ENCODE assay signal across 7 cellular contexts in genomic region chr2:63840081-63840784, GRCh38. TPM values are rescaled to one million over a fixed set of nuclear protein-coding genes. Genes with fewer than 3 reads are reported as not detected.
DNase-seq lines count a peak whose midpoint lies in the region; ATAC-seq and TF ChIP-seq lines count a peak whose summit lies in the region.

No MANE protein-coding gene starts in this region.

- H3K27ac ChIP-seq in gastrocnemius medialis, result peak overlapping the region; percentile 94 to 99 (median 98)

- H3K27me3 ChIP-seq in gastrocnemius medialis, result no peaks in the 10 kb centered on the region

- H3K4me3 Mint-ChIP-seq in activated CD8-positive, alpha-beta T cell treated with anti-CD3 and anti-CD28 coated beads, Interleukin-2, amount 10 ng/mL, durations not matched to agents 7 days and 5 days, result peak overlapping the region; percentile 98

- TF ChIP-seq CTCF in GM12865 (IDR thresholded peaks at IDR 0.05; ENCODE audit: insufficient read depth, low read depth, low read length, missing control alignments) (no peak), GM20000 (IDR thresholded peaks at IDR 0.05; ENCODE audit: extremely low read depth, missing control alignments) (no peak), gastrocnemius medialis (IDR thresholded peaks at IDR 0.05 in 4 of 5, conservative IDR thresholded peaks at IDR 0.05 in 1 of 5) (no peak)

- DNase-seq in GM12865 (ENCODE audit: low read depth), result peak; percentile 40
- DNase-seq in GM20000 (ENCODE audit: low spot score), result peak; percentile 20
- peak; percentile 28 for DNase-seq in activated CD8-positive, alpha-beta T cell treated with anti-CD3 and anti-CD28 coated beads, Interleukin-2, amount 10 ng/mL, durations not matched to agents 7 days and 5 days
- no peak for DNase-seq in left cardiac atrium
- peak in 1 of 2 donors; percentile 25 for DNase-seq in gastrocnemius medialis
- no peak for DNase-seq in cerebellum (ENCODE audit: low spot score)

- POLR2A ChIA-PET in activated CD8-positive, alpha-beta T cell treated with anti-CD3 and anti-CD28 coated beads, Interleukin-2, amount 10 ng/mL, durations not matched to agents 7 days and 5 days (lab: Charles Lee), result interaction anchor here (0.6 to 7.0 kb wide), 13 partner anchors 8 to 383 kb away, joined by 3 to 315 read pairs (median 4); partner anchors contain the start of genes MDH1 and WDPCP

- peaks cover 37% of the 10 kb centered on the region for H3K36me3 Mint-ChIP-seq in activated CD8-positive, alpha-beta T cell treated with anti-CD3 and anti-CD28 coated beads, Interleukin-2, amount 10 ng/mL, durations not matched to agents 7 days and 5 days (ENCODE audit: low read depth)

- peaks cover 39 to 41% of the 10 kb centered on the region in 2 donors for H3K4me1 ChIP-seq in gastrocnemius medialis

- peaks cover 2% of the 10 kb centered on the region for H3K27me3 Mint-ChIP-seq in activated CD8-positive, alpha-beta T cell treated with anti-CD3 and anti-CD28 coated beads, Interleukin-2, amount 10 ng/mL, durations not matched to agents 7 days and 5 days (ENCODE audit: low read depth)

- no peaks in the 10 kb centered on the region for H3K9me3 Mint-ChIP-seq in activated CD8-positive, alpha-beta T cell treated with anti-CD3 and anti-CD28 coated beads, Interleukin-2, amount 10 ng/mL, durations not matched to agents 7 days and 5 days (ENCODE audit: insufficient read depth)

- H3K9me3 ChIP-seq in gastrocnemius medialis, result no peaks in the 10 kb centered on the region

- peak overlapping the region; percentile 77 for H3K4me3 ChIP-seq in GM12865 (ENCODE audit: low read depth, low read length)
- peak overlapping the region; percentile 75 to 95 (median 92) for H3K4me3 ChIP-seq in gastrocnemius medialis

- no peak for TF ChIP-seq POLR2A in gastrocnemius medialis (IDR thresholded peaks at IDR 0.05)

- H3K4me1 Mint-ChIP-seq in activated CD8-positive, alpha-beta T cell treated with anti-CD3 and anti-CD28 coated beads, Interleukin-2, amount 10 ng/mL, durations not matched to agents 7 days and 5 days (ENCODE audit: low read depth), result peaks cover 43% of the 10 kb centered on the region

- peak overlapping the region; percentile 99 for H3K27ac Mint-ChIP-seq in activated CD8-positive, alpha-beta T cell treated with anti-CD3 and anti-CD28 coated beads, Interleukin-2, amount 10 ng/mL, durations not matched to agents 7 days and 5 days

- no peaks in the 10 kb centered on the region for H3K36me3 ChIP-seq in gastrocnemius medialis

- intact Hi-C loops in left cardiac atrium (cut with DNase I) (loop anchor here in 1 of 2 donors (5.0 kb wide), 1 partner anchor 143 kb away; no protein-coding TSS in a partner anchor), gastrocnemius medialis (cut with DNase I; ENCODE audit: low total_unique reads) (loop anchor here (1.0 to 10.0 kb wide), 6 partner anchors 19 to 1215 kb away; partner anchors contain the start of genes CEP68, PELI1 and VPS54)

- in situ Hi-C loops in gastrocnemius medialis (cut with MboI; ENCODE audit: low sequenced_read_pairs in 4 of 4), result no loop called here

- ATAC-seq in HG03521 (IDR thresholded peaks at IDR 0.05; ENCODE audit: unreplicated experiment) (peak; percentile 20), left cardiac atrium (peak; percentile 2 to 5), gastrocnemius medialis (peak; percentile 1 to 24)
- peak; percentile 22 for ATAC-seq in activated CD8-positive, alpha-beta T cell treated with anti-CD3 and anti-CD28 coated beads, Interleukin-2, amount 10 ng/mL, durations not matched to agents 7 days and 5 days

- CTCF ChIA-PET in activated CD8-positive, alpha-beta T cell treated with anti-CD3 and anti-CD28 coated beads, Interleukin-2, amount 10 ng/mL, durations not matched to agents 7 days and 5 days (lab: Charles Lee), result interaction anchor here (0.6 to 5.8 kb wide), 5 partner anchors 14 to 1981 kb away, joined by 3 to 95 read pairs (median 10); no protein-coding TSS in a partner anchor

RNA-seq across cellular contexts. Expression of gene UGP2, which starts 1.5 kb away (rescaled TPM):
- total RNA-seq in activated CD8-positive, alpha-beta T cell treated with anti-CD3 and anti-CD28 coated beads, Interleukin-2, amount 10 ng/mL, durations not matched to agents 7 days and 5 days, result 100 to 1,000 TPM; 161 to 164 TPM
- total RNA-seq in left cardiac atrium, result 100 to 1,000 TPM; 303 TPM
- 100 to 1,000 TPM; 398 to 784 (median 580) TPM for total RNA-seq in gastrocnemius medialis
- 52.9 TPM for total RNA-seq in cerebellum

Comparison
In these comparisons a context has a peak if more than half of its experiments do, and no peak if none do; other contexts are left out.
1. DNase-seq: peak in GM12865 (single experiment), GM20000 (single experiment) and activated CD8-positive, alpha-beta T cell treated with anti-CD3 and anti-CD28 coated beads, Interleukin-2, amount 10 ng/mL, durations not matched to agents 7 days and 5 days (single experiment); none in left cardiac atrium (single experiment) and cerebellum (single experiment).
2. Peak in every context shown above with its lines, with median percentiles within 50 percentile points of each other: ATAC-seq.